Comparison of ENCODE assay signal across 4 cellular contexts in the genomic region with DNA sequence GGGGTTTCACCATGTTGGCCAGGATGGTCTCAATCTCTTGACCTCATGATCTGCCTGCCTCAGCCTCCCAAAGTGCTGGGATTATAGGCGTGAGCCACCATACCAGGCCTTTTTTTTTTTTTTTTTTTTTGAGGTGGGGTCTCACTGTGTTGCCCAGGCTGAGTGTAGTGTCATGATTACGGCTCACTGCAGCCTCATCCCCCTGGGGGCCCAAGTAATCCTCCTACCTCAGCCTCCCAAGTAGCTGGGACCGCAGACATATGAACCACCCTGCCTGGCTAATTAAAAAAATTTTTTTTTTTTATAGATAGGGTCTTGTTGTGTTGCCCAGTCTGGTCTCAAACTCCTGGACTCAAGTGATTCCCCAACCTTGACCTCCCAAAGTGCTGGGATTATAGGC. TPM values are rescaled to one million over a fixed set of nuclear protein-coding genes. Genes with fewer than 3 reads are reported as not detected.
"Had no signal": no experiment of that assay in that cellular context is flagged by ENCODE, and none has a peak within 500 bp of the region (broad histone marks: within the 10 kb centered on the region; RNA-seq: fewer than 3 reads in every experiment).

No MANE protein-coding gene starts in this region.

RNA-seq across cellular contexts. Expression of a gene that starts 54.2 kb away (rescaled TPM):
- total RNA-seq: neural crest cell, progenitor cell of endocrine pancreas, smooth muscle cell had no signal
- polyA plus RNA-seq: neural cell, smooth muscle cell had no signal
